In the genomic region with DNA sequence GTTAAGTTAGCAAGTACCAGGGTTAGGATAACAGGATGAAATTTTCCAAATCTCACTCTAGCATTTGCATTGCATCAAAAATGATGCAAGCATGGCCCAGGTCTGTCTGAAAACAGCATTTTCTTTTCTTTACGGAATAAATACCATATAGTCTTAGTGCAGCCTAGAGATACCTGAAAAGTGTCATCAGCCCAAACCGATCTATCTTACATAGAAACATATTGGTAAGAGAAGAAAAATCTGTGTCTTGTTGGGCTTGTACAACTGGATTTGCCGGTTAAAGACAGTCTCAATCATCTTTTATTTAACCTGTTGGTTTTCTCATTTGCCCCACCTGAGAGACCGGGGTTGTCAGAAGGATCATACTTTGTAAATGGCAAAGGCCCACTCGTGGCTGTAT, we compare ENCODE assay signal across 24 cellular contexts.
"Had no signal": no experiment of that assay in that cellular context is flagged by ENCODE, and none has a peak within 500 bp of the region (broad histone marks: within the 10 kb centered on the region; RNA-seq: fewer than 3 reads in every experiment).

No MANE protein-coding gene starts in this region.

- DNase-seq: colonic mucosa; cortex of kidney; dermis blood vessel endothelial cell; dorsolateral prefrontal cortex; effector CD4-positive, alpha-beta T cell; effector CD8-positive, alpha-beta T cell; effector memory CD4-positive, alpha-beta T cell; effector memory CD8-positive, alpha-beta T cell; endodermal cell; erythroblast; esophagus squamous epithelium; foreskin fibroblast; foreskin keratinocyte; foreskin melanocyte; gastrocnemius medialis; glutamatergic neuron; head of caudate nucleus; heart left ventricle had no signal

- H3K27me3 ChIP-seq: colonic mucosa, dorsolateral prefrontal cortex, esophagus muscularis mucosa, esophagus squamous epithelium, foreskin keratinocyte, gastrocnemius medialis, gastroesophageal sphincter, heart left ventricle had no signal

- H3K27me3 Mint-ChIP-seq: dendritic cell treated with granulocyte-macrophage colony-stimulating factor and Interleukin-4, amounts not matched to agents 40 ng/mL and 50 ng/mL, for 4 days; effector memory CD8-positive, alpha-beta T cell had no signal

- H3K9me3 Mint-ChIP-seq: dendritic cell treated with granulocyte-macrophage colony-stimulating factor and Interleukin-4, amounts not matched to agents 40 ng/mL and 50 ng/mL, for 4 days; effector memory CD8-positive, alpha-beta T cell; endodermal cell had no signal

- H3K4me3 Mint-ChIP-seq: dendritic cell treated with granulocyte-macrophage colony-stimulating factor and Interleukin-4, amounts not matched to agents 40 ng/mL and 50 ng/mL, for 4 days; effector memory CD8-positive, alpha-beta T cell; endodermal cell had no signal

- H3K27ac Mint-ChIP-seq: dendritic cell treated with granulocyte-macrophage colony-stimulating factor and Interleukin-4, amounts not matched to agents 40 ng/mL and 50 ng/mL, for 4 days; effector memory CD8-positive, alpha-beta T cell; endodermal cell had no signal

- H3K27ac ChIP-seq: colonic mucosa, coronary artery, dorsolateral prefrontal cortex, epithelial cell of prostate, esophagus muscularis mucosa, esophagus squamous epithelium, foreskin keratinocyte, gastrocnemius medialis, gastroesophageal sphincter, heart left ventricle had no signal

- H3K36me3 ChIP-seq: colonic mucosa had no signal

- H3K4me1 ChIP-seq: colonic mucosa, esophagus muscularis mucosa, esophagus squamous epithelium, foreskin keratinocyte, gastrocnemius medialis, gastroesophageal sphincter, heart left ventricle had no signal

- H3K4me1 Mint-ChIP-seq: endodermal cell had no signal

- H3K9me3 ChIP-seq: colonic mucosa, esophagus muscularis mucosa, esophagus squamous epithelium, gastrocnemius medialis, gastroesophageal sphincter, heart left ventricle had no signal

- H3K4me3 ChIP-seq: colonic mucosa, coronary artery, dorsolateral prefrontal cortex, esophagus muscularis mucosa, esophagus squamous epithelium, gastrocnemius medialis, gastroesophageal sphincter, heart left ventricle had no signal

- ATAC-seq: effector memory CD8-positive, alpha-beta T cell; esophagus mucosa; foreskin keratinocyte; gastrocnemius medialis; gastroesophageal sphincter; heart left ventricle had no signal
